ENCODE assay signal across 1 cellular context in the genomic region with DNA sequence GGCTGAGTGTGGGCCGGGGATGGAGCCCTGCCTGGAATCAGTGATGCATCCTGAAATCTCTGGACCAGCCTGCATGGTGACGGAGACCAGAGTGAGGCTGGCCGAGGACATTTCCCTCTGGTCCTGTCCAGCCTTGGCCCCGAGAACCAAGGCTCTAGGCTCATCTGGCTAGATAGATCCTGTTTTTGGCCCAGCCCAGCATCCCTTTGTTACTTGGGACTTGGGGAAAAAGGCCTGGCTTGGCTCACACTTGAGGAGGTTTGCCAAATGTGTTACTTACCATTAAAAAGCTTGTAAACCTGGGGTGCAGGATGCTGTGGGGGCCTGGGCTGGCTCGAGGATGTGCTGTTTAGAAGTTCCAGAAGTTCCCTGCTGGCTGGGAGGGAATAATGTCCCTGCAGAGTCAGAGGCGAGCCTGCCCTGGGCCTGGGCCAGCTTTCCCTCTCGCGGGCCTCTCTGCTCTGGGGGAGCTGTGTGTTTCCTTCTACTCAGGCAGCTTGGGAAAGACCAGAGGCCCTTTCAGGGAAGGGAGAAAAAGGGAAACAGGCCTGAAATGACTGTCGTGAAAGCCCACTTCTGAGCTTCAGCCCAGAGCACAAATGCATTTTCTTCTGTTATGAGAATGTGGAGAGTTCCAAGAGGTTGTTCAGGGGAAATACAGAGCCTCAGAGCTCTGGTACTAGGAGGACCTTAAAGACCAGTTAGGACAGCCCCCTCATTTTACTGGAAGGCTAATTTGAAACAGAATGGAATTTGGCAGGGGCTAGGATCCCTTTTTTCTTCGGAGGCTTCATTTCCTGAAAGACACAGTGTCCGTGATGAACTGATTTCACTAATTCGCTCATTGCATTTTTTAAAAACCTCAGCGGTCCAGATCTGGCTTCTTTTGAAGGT.
A peak's percentile ranks its signal among the peaks of the same experiment; 100 is the strongest.
TF ChIP-seq lines count a peak whose summit lies in the region.

No MANE protein-coding gene starts in this region.

TF ChIP-seq in HepG2, 621 proteins besides CTCF, POLR2A, EP300 and RAD21 (continued from another document and continues in another):
- TF ChIP-seq, protein P1, sequence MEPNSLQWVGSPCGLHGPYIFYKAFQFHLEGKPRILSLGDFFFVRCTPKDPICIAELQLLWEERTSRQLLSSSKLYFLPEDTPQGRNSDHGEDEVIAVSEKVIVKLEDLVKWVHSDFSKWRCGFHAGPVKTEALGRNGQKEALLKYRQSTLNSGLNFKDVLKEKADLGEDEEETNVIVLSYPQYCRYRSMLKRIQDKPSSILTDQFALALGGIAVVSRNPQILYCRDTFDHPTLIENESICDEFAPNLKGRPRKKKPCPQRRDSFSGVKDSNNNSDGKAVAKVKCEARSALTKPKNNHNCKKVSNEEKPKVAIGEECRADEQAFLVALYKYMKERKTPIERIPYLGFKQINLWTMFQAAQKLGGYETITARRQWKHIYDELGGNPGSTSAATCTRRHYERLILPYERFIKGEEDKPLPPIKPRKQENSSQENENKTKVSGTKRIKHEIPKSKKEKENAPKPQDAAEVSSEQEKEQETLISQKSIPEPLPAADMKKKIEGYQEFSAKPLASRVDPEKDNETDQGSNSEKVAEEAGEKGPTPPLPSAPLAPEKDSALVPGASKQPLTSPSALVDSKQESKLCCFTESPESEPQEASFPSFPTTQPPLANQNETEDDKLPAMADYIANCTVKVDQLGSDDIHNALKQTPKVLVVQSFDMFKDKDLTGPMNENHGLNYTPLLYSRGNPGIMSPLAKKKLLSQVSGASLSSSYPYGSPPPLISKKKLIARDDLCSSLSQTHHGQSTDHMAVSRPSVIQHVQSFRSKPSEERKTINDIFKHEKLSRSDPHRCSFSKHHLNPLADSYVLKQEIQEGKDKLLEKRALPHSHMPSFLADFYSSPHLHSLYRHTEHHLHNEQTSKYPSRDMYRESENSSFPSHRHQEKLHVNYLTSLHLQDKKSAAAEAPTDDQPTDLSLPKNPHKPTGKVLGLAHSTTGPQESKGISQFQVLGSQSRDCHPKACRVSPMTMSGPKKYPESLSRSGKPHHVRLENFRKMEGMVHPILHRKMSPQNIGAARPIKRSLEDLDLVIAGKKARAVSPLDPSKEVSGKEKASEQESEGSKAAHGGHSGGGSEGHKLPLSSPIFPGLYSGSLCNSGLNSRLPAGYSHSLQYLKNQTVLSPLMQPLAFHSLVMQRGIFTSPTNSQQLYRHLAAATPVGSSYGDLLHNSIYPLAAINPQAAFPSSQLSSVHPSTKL (CRISPR knock-in tag; IDR thresholded peaks at IDR 0.05), result no peak; the same call in 1 of the 2 replicates
- no peak for TF ChIP-seq KLF15 (CRISPR knock-in tag; IDR thresholded peaks at IDR 0.05; ENCODE audit: borderline replicate concordance)
- no peak for TF ChIP-seq POLR2AphosphoS5 (IDR thresholded peaks at IDR 0.05; ENCODE audit: low read depth, low read length)
- no peak for TF ChIP-seq SOX6 (IDR thresholded peaks at IDR 0.05)
- TF ChIP-seq SOX6 (CRISPR knock-in tag; IDR thresholded peaks at IDR 0.05), result 0 out of 2 replicates have a peak, but pooled peaks have one; percentile 21
- TF ChIP-seq ETV5 (CRISPR knock-in tag; IDR thresholded peaks at IDR 0.05; ENCODE audit: borderline replicate concordance), result no peak
- TF ChIP-seq, protein P2, sequence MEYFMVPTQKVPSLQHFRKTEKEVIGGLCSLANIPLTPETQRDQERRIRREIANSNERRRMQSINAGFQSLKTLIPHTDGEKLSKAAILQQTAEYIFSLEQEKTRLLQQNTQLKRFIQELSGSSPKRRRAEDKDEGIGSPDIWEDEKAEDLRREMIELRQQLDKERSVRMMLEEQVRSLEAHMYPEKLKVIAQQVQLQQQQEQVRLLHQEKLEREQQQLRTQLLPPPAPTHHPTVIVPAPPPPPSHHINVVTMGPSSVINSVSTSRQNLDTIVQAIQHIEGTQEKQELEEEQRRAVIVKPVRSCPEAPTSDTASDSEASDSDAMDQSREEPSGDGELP (IDR thresholded peaks at IDR 0.05; ENCODE audit: borderline replicate concordance, low read depth), result no peak
- no peak for TF ChIP-seq IRX3 (CRISPR knock-in tag; IDR thresholded peaks at IDR 0.05; ENCODE audit: borderline replicate concordance, low read depth)
- TF ChIP-seq, protein P3, sequence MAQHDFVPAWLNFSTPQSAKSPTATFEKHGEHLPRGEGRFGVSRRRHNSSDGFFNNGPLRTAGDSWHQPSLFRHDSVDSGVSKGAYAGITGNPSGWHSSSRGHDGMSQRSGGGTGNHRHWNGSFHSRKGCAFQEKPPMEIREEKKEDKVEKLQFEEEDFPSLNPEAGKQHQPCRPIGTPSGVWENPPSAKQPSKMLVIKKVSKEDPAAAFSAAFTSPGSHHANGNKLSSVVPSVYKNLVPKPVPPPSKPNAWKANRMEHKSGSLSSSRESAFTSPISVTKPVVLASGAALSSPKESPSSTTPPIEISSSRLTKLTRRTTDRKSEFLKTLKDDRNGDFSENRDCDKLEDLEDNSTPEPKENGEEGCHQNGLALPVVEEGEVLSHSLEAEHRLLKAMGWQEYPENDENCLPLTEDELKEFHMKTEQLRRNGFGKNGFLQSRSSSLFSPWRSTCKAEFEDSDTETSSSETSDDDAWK (CRISPR knock-in tag; IDR thresholded peaks at IDR 0.05), result no peak
- no peak for TF ChIP-seq ZNF326 (CRISPR knock-in tag; IDR thresholded peaks at IDR 0.05; ENCODE audit: borderline replicate concordance)
- peak; percentile 65 for TF ChIP-seq CEBPB (IDR thresholded peaks at IDR 0.05; ENCODE audit: borderline replicate concordance, low read depth, low read length)
- 0 out of 2 replicates have a peak, but pooled peaks have one; percentile 11 for TF ChIP-seq SOX13 (IDR thresholded peaks at IDR 0.05)
- TF ChIP-seq SOX13 (CRISPR knock-in tag; conservative IDR thresholded peaks at IDR 0.05 in 1 of 2, IDR thresholded peaks at IDR 0.05 in 1 of 2), result no peak
- TF ChIP-seq ZNF556 (CRISPR knock-in tag; IDR thresholded peaks at IDR 0.05; ENCODE audit: borderline replicate concordance), result no peak
- TF ChIP-seq ZNF121 (CRISPR knock-in tag; IDR thresholded peaks at IDR 0.05), result no peak
- TF ChIP-seq CBX5 (CRISPR knock-in tag; IDR thresholded peaks at IDR 0.05; ENCODE audit: borderline replicate concordance), result no peak
- no peak for TF ChIP-seq ZNF766 (CRISPR knock-in tag; IDR thresholded peaks at IDR 0.05; ENCODE audit: borderline replicate concordance)
- TF ChIP-seq SIN3A (IDR thresholded peaks at IDR 0.05; ENCODE audit: borderline replicate concordance, low read depth, low read length), result no peak
- no peak for TF ChIP-seq TBX3 (IDR thresholded peaks at IDR 0.05; ENCODE audit: borderline replicate concordance)
- no peak for TF ChIP-seq ZNF737 (CRISPR knock-in tag; IDR thresholded peaks at IDR 0.05; ENCODE audit: borderline replicate concordance)
- TF ChIP-seq SALL1 (CRISPR knock-in tag; IDR thresholded peaks at IDR 0.05), result peak; percentile 24; the same call in 1 of the 2 replicates
- TF ChIP-seq WIZ (CRISPR knock-in tag; IDR thresholded peaks at IDR 0.05), result no peak
- TF ChIP-seq NR2F6 (IDR thresholded peaks at IDR 0.05), result no peak
- TF ChIP-seq NR2F6 (CRISPR knock-in tag; IDR thresholded peaks at IDR 0.05), result no peak
- TF ChIP-seq ZNF816 (CRISPR knock-in tag; IDR thresholded peaks at IDR 0.05; ENCODE audit: borderline replicate concordance), result no peak
- no peak for TF ChIP-seq ZNF891 (CRISPR knock-in tag; IDR thresholded peaks at IDR 0.05)
- TF ChIP-seq BRD4 (CRISPR knock-in tag; IDR thresholded peaks at IDR 0.05), result no peak
- no peak for TF ChIP-seq ZNF773 (CRISPR knock-in tag; IDR thresholded peaks at IDR 0.05; ENCODE audit: borderline replicate concordance)
- TF ChIP-seq, protein P4, sequence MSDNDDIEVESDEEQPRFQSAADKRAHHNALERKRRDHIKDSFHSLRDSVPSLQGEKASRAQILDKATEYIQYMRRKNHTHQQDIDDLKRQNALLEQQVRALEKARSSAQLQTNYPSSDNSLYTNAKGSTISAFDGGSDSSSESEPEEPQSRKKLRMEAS (IDR thresholded peaks at IDR 0.05), result no peak
- TF ChIP-seq PHF20 (CRISPR knock-in tag; IDR thresholded peaks at IDR 0.05), result no peak
- TF ChIP-seq, protein P5, sequence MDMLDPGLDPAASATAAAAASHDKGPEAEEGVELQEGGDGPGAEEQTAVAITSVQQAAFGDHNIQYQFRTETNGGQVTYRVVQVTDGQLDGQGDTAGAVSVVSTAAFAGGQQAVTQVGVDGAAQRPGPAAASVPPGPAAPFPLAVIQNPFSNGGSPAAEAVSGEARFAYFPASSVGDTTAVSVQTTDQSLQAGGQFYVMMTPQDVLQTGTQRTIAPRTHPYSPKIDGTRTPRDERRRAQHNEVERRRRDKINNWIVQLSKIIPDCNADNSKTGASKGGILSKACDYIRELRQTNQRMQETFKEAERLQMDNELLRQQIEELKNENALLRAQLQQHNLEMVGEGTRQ (IDR thresholded peaks at IDR 0.05; ENCODE audit: low read depth, low read length), result no peak
- TF ChIP-seq, protein P5 (CRISPR knock-in tag; IDR thresholded peaks at IDR 0.05; ENCODE audit: borderline replicate concordance), result no peak
- TF ChIP-seq, protein P6, sequence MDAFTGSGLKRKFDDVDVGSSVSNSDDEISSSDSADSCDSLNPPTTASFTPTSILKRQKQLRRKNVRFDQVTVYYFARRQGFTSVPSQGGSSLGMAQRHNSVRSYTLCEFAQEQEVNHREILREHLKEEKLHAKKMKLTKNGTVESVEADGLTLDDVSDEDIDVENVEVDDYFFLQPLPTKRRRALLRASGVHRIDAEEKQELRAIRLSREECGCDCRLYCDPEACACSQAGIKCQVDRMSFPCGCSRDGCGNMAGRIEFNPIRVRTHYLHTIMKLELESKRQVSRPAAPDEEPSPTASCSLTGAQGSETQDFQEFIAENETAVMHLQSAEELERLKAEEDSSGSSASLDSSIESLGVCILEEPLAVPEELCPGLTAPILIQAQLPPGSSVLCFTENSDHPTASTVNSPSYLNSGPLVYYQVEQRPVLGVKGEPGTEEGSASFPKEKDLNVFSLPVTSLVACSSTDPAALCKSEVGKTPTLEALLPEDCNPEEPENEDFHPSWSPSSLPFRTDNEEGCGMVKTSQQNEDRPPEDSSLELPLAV (CRISPR knock-in tag; conservative IDR thresholded peaks at IDR 0.05; ENCODE audit: low read depth), result no peak
- no peak for TF ChIP-seq ZNF337 (CRISPR knock-in tag; IDR thresholded peaks at IDR 0.05; ENCODE audit: borderline replicate concordance, low read depth)
- TF ChIP-seq GATAD2A (CRISPR knock-in tag; IDR thresholded peaks at IDR 0.05), result peak; percentile 47; the same call in 1 of the 2 replicates
- TF ChIP-seq, protein P7, sequence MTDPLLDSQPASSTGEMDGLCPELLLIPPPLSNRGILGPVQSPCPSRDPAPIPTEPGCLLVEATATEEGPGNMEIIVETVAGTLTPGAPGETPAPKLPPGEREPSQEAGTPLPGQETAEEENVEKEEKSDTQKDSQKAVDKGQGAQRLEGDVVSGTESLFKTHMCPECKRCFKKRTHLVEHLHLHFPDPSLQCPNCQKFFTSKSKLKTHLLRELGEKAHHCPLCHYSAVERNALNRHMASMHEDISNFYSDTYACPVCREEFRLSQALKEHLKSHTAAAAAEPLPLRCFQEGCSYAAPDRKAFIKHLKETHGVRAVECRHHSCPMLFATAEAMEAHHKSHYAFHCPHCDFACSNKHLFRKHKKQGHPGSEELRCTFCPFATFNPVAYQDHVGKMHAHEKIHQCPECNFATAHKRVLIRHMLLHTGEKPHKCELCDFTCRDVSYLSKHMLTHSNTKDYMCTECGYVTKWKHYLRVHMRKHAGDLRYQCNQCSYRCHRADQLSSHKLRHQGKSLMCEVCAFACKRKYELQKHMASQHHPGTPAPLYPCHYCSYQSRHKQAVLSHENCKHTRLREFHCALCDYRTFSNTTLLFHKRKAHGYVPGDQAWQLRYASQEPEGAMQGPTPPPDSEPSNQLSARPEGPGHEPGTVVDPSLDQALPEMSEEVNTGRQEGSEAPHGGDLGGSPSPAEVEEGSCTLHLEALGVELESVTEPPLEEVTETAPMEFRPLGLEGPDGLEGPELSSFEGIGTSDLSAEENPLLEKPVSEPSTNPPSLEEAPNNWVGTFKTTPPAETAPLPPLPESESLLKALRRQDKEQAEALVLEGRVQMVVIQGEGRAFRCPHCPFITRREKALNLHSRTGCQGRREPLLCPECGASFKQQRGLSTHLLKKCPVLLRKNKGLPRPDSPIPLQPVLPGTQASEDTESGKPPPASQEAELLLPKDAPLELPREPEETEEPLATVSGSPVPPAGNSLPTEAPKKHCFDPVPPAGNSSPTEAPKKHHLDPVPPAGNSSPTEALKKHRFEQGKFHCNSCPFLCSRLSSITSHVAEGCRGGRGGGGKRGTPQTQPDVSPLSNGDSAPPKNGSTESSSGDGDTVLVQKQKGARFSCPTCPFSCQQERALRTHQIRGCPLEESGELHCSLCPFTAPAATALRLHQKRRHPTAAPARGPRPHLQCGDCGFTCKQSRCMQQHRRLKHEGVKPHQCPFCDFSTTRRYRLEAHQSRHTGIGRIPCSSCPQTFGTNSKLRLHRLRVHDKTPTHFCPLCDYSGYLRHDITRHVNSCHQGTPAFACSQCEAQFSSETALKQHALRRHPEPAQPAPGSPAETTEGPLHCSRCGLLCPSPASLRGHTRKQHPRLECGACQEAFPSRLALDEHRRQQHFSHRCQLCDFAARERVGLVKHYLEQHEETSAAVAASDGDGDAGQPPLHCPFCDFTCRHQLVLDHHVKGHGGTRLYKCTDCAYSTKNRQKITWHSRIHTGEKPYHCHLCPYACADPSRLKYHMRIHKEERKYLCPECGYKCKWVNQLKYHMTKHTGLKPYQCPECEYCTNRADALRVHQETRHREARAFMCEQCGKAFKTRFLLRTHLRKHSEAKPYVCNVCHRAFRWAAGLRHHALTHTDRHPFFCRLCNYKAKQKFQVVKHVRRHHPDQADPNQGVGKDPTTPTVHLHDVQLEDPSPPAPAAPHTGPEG (CRISPR knock-in tag; IDR thresholded peaks at IDR 0.05), result no peak
- no peak for TF ChIP-seq ZNF230 (CRISPR knock-in tag; IDR thresholded peaks at IDR 0.05)
- TF ChIP-seq ZNF205 (CRISPR knock-in tag; IDR thresholded peaks at IDR 0.05), result no peak
- no peak for TF ChIP-seq ZNF484 (CRISPR knock-in tag; IDR thresholded peaks at IDR 0.05; ENCODE audit: borderline replicate concordance, low read depth)
- TF ChIP-seq, protein P8, sequence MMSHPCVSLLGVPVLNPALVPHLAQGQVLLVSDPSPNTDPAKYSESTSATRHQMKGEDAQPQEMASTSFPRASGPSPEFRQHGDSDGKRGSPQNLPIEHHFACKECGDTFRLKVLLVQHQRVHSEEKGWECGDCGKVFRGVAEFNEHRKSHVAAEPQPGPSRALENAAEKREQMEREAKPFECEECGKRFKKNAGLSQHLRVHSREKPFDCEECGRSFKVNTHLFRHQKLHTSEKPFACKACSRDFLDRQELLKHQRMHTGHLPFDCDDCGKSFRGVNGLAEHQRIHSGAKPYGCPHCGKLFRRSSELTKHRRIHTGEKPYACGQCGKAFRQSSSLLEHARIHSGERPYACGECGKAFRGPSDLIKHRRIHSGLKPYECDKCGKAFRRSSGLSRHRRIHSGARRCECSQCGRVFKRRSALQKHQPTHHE (CRISPR knock-in tag; IDR thresholded peaks at IDR 0.05; ENCODE audit: borderline replicate concordance), result no peak
